Comparison of ENCODE assay signal across 1 cellular context in genomic region chr10:43437141-43437860, GRCh38.
TF ChIP-seq lines count a peak whose summit lies in the region.

No MANE protein-coding gene starts in this region.

TF ChIP-seq in GM23338, 12 proteins besides CTCF, POLR2A, EP300 and RAD21 (continued from another document):
- TF ChIP-seq ETS1 (IDR thresholded peaks at IDR 0.05) (no peak), NANOG (IDR thresholded peaks at IDR 0.05; ENCODE audit: borderline replicate concordance) (no peak), EZH2phosphoT487 (IDR thresholded peaks at IDR 0.05; ENCODE audit: unreplicated experiment) (no peak), ZNF114 (CRISPR knock-in tag; IDR thresholded peaks at IDR 0.05) (no peak), POLR2AphosphoS5 (IDR thresholded peaks at IDR 0.05; ENCODE audit: low read depth) (no peak), STAT1 (IDR thresholded peaks at IDR 0.05; ENCODE audit: unreplicated experiment) (no peak)
TF ChIP-seq in GM23338: peak in this region for 0.
